ENCODE assay signal across 12 cellular contexts in the genomic region with DNA sequence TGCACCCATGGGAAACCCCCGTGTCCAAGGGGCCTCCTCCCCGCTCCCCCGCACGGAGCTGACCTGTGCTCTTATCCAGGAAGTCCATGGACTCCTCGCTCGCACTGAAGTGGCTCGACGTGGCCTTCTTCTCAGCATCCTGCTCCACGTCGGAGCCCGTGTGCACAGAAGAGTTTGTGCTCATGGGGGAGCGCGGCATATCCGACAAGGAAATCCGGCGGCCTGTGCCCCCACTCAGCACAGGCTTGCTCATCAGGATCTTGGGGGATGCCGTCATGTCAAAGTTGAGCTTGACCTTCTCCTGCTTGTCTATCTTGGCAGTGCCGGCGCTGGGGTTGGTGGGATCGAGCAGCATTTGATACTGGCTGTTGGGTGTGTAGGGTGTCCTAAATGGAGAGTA.
DNase-seq lines count a peak whose midpoint lies in the region; ATAC-seq and TF ChIP-seq lines count a peak whose summit lies in the region.
"Had no signal": no experiment of that assay in that cellular context is flagged by ENCODE, and none has a peak within 500 bp of the region (broad histone marks: within the 10 kb centered on the region; RNA-seq: fewer than 3 reads in every experiment).

No MANE protein-coding gene starts in this region.

- POLR2A ChIA-PET in activated CD8-positive, alpha-beta T cell treated with anti-CD3 and anti-CD28 coated beads for 36 hours (lab: Charles Lee) = interaction anchor here (0.6 to 7.2 kb wide), 3 partner anchors 14 to 108 kb away, joined by 3 to 51 read pairs (median 22); a partner anchor contains a TSS
- POLR2A ChIA-PET in activated CD8-positive, alpha-beta T cell treated with anti-CD3 and anti-CD28 coated beads, Interleukin-2, amount 10 ng/mL, durations not matched to agents 7 days and 5 days (lab: Charles Lee) = no interaction called here

- no peak for ATAC-seq in activated CD8-positive, alpha-beta T cell treated with anti-CD3 and anti-CD28 coated beads for 36 hours
- no peak for ATAC-seq in activated CD8-positive, alpha-beta T cell treated with anti-CD3 and anti-CD28 coated beads, Interleukin-2, amount 10 ng/mL, durations not matched to agents 7 days and 5 days
- no peak for ATAC-seq in gastroesophageal sphincter
- no peak for ATAC-seq in HG03457 (IDR thresholded peaks at IDR 0.05; ENCODE audit: unreplicated experiment)
- ATAC-seq: activated CD8-positive, alpha-beta memory T cell treated with anti-CD3 and anti-CD28 coated beads, Interleukin-2, amount 10 ng/mL, durations not matched to agents 7 days and 5 days had no signal

- no peaks in the 10 kb centered on the region for H3K27me3 Mint-ChIP-seq in activated CD8-positive, alpha-beta T cell treated with anti-CD3 and anti-CD28 coated beads for 36 hours
- no peaks in the 10 kb centered on the region for H3K27me3 Mint-ChIP-seq in activated CD8-positive, alpha-beta T cell treated with anti-CD3 and anti-CD28 coated beads, Interleukin-2, amount 10 ng/mL, durations not matched to agents 7 days and 5 days (ENCODE audit: low read depth)
- no peaks in the 10 kb centered on the region for H3K27me3 Mint-ChIP-seq in activated T-helper 1 cell treated with anti-CD3 and anti-CD28 coated beads, Interleukin-12 subunit alpha, Interleukin-12 subunit beta, Interleukin-2, Interleukin-4 antibody, amounts not matched to agents 30 ng/mL and 10 ng/mL and 1 ng/mL, durations not matched to agents 14 hours and 24 hours and 36 hours (ENCODE audit: insufficient read depth)
- H3K27me3 Mint-ChIP-seq: activated CD8-positive, alpha-beta memory T cell treated with anti-CD3 and anti-CD28 coated beads, Interleukin-2, amount 10 ng/mL, durations not matched to agents 7 days and 5 days; type B pancreatic cell had no signal

- WGBS in gastroesophageal sphincter (ENCODE audit: low coverage in 1 of 2), 2 donors = 70 to 98% methylated on average over 2 to 11 of the region's 20 CpGs

- H3K4me1 ChIP-seq in gastroesophageal sphincter = peaks cover 19 to 62% (median 21%) of the 10 kb centered on the region in 3 donors

- CTCF ChIA-PET in activated CD8-positive, alpha-beta T cell treated with anti-CD3 and anti-CD28 coated beads for 36 hours (lab: Charles Lee) = interaction anchor here (4.5 to 15.5 kb wide), 3 partner anchors 81 to 345 kb away, joined by 36 to 620 read pairs (median 95); a partner anchor contains a TSS
- CTCF ChIA-PET in activated CD8-positive, alpha-beta T cell treated with anti-CD3 and anti-CD28 coated beads, Interleukin-2, amount 10 ng/mL, durations not matched to agents 7 days and 5 days (lab: Charles Lee) = interaction anchor here (6.7 to 7.6 kb wide), 2 partner anchors 107 to 108 kb away, joined by 63 to 558 read pairs; no protein-coding TSS in a partner anchor

- peaks cover 52% of the 10 kb centered on the region for H3K36me3 Mint-ChIP-seq in activated CD8-positive, alpha-beta T cell treated with anti-CD3 and anti-CD28 coated beads for 36 hours (ENCODE audit: low read depth)
- H3K36me3 Mint-ChIP-seq in activated CD8-positive, alpha-beta T cell treated with anti-CD3 and anti-CD28 coated beads, Interleukin-2, amount 10 ng/mL, durations not matched to agents 7 days and 5 days (ENCODE audit: low read depth) = peaks cover 61% of the 10 kb centered on the region
- peaks cover 44% of the 10 kb centered on the region for H3K36me3 Mint-ChIP-seq in activated T-helper 1 cell treated with anti-CD3 and anti-CD28 coated beads, Interleukin-12 subunit alpha, Interleukin-12 subunit beta, Interleukin-2, Interleukin-4 antibody, amounts not matched to agents 30 ng/mL and 10 ng/mL and 1 ng/mL, durations not matched to agents 14 hours and 24 hours and 36 hours (ENCODE audit: low read depth)

- peaks cover 47% of the 10 kb centered on the region for H3K4me1 Mint-ChIP-seq in activated CD8-positive, alpha-beta T cell treated with anti-CD3 and anti-CD28 coated beads for 36 hours (ENCODE audit: low read depth)
- H3K4me1 Mint-ChIP-seq in activated CD8-positive, alpha-beta T cell treated with anti-CD3 and anti-CD28 coated beads, Interleukin-2, amount 10 ng/mL, durations not matched to agents 7 days and 5 days (ENCODE audit: low read depth) = peaks cover 41% of the 10 kb centered on the region
- H3K4me1 Mint-ChIP-seq in activated T-helper 1 cell treated with anti-CD3 and anti-CD28 coated beads, Interleukin-12 subunit alpha, Interleukin-12 subunit beta, Interleukin-2, Interleukin-4 antibody, amounts not matched to agents 30 ng/mL and 10 ng/mL and 1 ng/mL, durations not matched to agents 14 hours and 24 hours and 36 hours (ENCODE audit: low read depth) = peaks cover 56% of the 10 kb centered on the region

- H3K27ac Mint-ChIP-seq in activated CD8-positive, alpha-beta T cell treated with anti-CD3 and anti-CD28 coated beads for 36 hours = peak overlapping the region; percentile 92
- no peak overlapping the region for H3K27ac Mint-ChIP-seq in activated CD8-positive, alpha-beta T cell treated with anti-CD3 and anti-CD28 coated beads, Interleukin-2, amount 10 ng/mL, durations not matched to agents 7 days and 5 days
- H3K27ac Mint-ChIP-seq in activated T-helper 1 cell treated with anti-CD3 and anti-CD28 coated beads, Interleukin-12 subunit alpha, Interleukin-12 subunit beta, Interleukin-2, Interleukin-4 antibody, amounts not matched to agents 30 ng/mL and 10 ng/mL and 1 ng/mL, durations not matched to agents 14 hours and 24 hours and 36 hours = peak overlapping the region; percentile 64

- TF ChIP-seq POLR2A in gastroesophageal sphincter (IDR thresholded peaks at IDR 0.05) = no peak

- no peak for TF ChIP-seq EP300 in gastroesophageal sphincter (IDR thresholded peaks at IDR 0.05)

- peaks cover 0 to 59% of the 10 kb centered on the region in 2 donors for H3K36me3 ChIP-seq in gastroesophageal sphincter

- no peak for DNase-seq in activated CD8-positive, alpha-beta T cell treated with anti-CD3 and anti-CD28 coated beads for 36 hours
- DNase-seq in activated CD8-positive, alpha-beta T cell treated with anti-CD3 and anti-CD28 coated beads, Interleukin-2, amount 10 ng/mL, durations not matched to agents 7 days and 5 days = no peak
- no peak for DNase-seq in activated T-helper 1 cell treated with anti-CD3 and anti-CD28 coated beads, Interleukin-12 subunit alpha, Interleukin-12 subunit beta, Interleukin-2, Interleukin-4 antibody, amounts not matched to agents 30 ng/mL and 10 ng/mL and 1 ng/mL, durations not matched to agents 14 hours and 24 hours and 36 hours (ENCODE audit: low spot score)
- no peak for DNase-seq in substantia nigra (lab: John Stamatoyannopoulos, UW)
- DNase-seq in NCI-H748 (lab: John Stamatoyannopoulos, UW; ENCODE audit: unreplicated experiment) = no peak
- no peak for DNase-seq in SK-N-DZ (ENCODE audit: low spot score)
- DNase-seq: activated CD8-positive, alpha-beta memory T cell treated with anti-CD3 and anti-CD28 coated beads, Interleukin-2, amount 10 ng/mL, durations not matched to agents 7 days and 5 days; posterior cingulate gyrus had no signal

- no peaks in the 10 kb centered on the region for H3K9me3 ChIP-seq in gastroesophageal sphincter

- no peak overlapping the region for H3K4me3 ChIP-seq in gastroesophageal sphincter
- H3K4me3 ChIP-seq: hepatocyte had no signal

- H3K27ac ChIP-seq in gastroesophageal sphincter = peak overlapping the region; percentile 5 to 84 (median 78)
- H3K27ac ChIP-seq in substantia nigra (ENCODE audit: low read depth, low read length, poor library complexity, severe bottlenecking) = peak overlapping the region; percentile 47

- no peaks in the 10 kb centered on the region for H3K27me3 ChIP-seq in gastroesophageal sphincter
- H3K27me3 ChIP-seq: hepatocyte had no signal

- no peak for TF ChIP-seq CTCF in activated CD8-positive, alpha-beta T cell treated with anti-CD3 and anti-CD28 coated beads for 36 hours (IDR thresholded peaks at IDR 0.05)
- no peak for TF ChIP-seq CTCF in gastroesophageal sphincter (IDR thresholded peaks at IDR 0.05)

- no peaks in the 10 kb centered on the region for H3K9me3 Mint-ChIP-seq in activated CD8-positive, alpha-beta T cell treated with anti-CD3 and anti-CD28 coated beads for 36 hours
- no peaks in the 10 kb centered on the region for H3K9me3 Mint-ChIP-seq in activated CD8-positive, alpha-beta T cell treated with anti-CD3 and anti-CD28 coated beads, Interleukin-2, amount 10 ng/mL, durations not matched to agents 7 days and 5 days (ENCODE audit: insufficient read depth)
- H3K9me3 Mint-ChIP-seq in activated T-helper 1 cell treated with anti-CD3 and anti-CD28 coated beads, Interleukin-12 subunit alpha, Interleukin-12 subunit beta, Interleukin-2, Interleukin-4 antibody, amounts not matched to agents 30 ng/mL and 10 ng/mL and 1 ng/mL, durations not matched to agents 14 hours and 24 hours and 36 hours = no peaks in the 10 kb centered on the region
- H3K9me3 Mint-ChIP-seq: type B pancreatic cell had no signal

- intact Hi-C loops in activated CD8-positive, alpha-beta T cell treated with anti-CD3 and anti-CD28 coated beads for 36 hours (cut with micrococcal nuclease) = loop anchor here (10.0 kb wide), 1 partner anchor 81 kb away; no protein-coding TSS in a partner anchor
- intact Hi-C loops in activated T-helper 1 cell treated with anti-CD3 and anti-CD28 coated beads, Interleukin-12 subunit alpha, Interleukin-12 subunit beta, Interleukin-2, Interleukin-4 antibody, amounts not matched to agents 30 ng/mL and 10 ng/mL and 1 ng/mL, durations not matched to agents 14 hours and 24 hours and 36 hours (cut with micrococcal nuclease) = no loop called here

- H3K4me3 Mint-ChIP-seq in activated CD8-positive, alpha-beta T cell treated with anti-CD3 and anti-CD28 coated beads for 36 hours = no peak overlapping the region
- no peak overlapping the region for H3K4me3 Mint-ChIP-seq in activated CD8-positive, alpha-beta T cell treated with anti-CD3 and anti-CD28 coated beads, Interleukin-2, amount 10 ng/mL, durations not matched to agents 7 days and 5 days
- H3K4me3 Mint-ChIP-seq in activated T-helper 1 cell treated with anti-CD3 and anti-CD28 coated beads, Interleukin-12 subunit alpha, Interleukin-12 subunit beta, Interleukin-2, Interleukin-4 antibody, amounts not matched to agents 30 ng/mL and 10 ng/mL and 1 ng/mL, durations not matched to agents 14 hours and 24 hours and 36 hours = no peak overlapping the region
- H3K4me3 Mint-ChIP-seq: activated CD8-positive, alpha-beta memory T cell treated with anti-CD3 and anti-CD28 coated beads, Interleukin-2, amount 10 ng/mL, durations not matched to agents 7 days and 5 days; type B pancreatic cell had no signal
